ENCODE assay signal across 1 cellular context in the genomic region with DNA sequence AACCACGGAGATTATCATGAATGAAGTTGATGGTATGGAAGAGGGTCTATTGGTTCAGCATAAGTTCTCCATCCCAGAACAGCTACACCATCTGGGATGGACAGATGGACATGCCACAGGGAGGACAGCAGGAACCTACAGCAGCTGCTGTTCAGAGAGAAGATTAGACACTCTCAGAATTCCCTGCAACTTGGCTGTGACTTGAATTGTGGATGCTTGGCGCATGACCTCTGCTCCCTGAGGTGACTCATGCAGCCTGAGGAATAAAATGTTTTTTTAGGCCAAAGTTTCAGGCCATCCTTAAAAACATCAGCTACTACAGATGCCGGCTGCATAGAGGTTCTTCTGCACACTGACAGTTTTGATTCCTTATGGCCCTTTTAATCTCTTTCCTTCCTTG.
TF ChIP-seq lines count a peak whose summit lies in the region.

No MANE protein-coding gene starts in this region.

TF ChIP-seq in IMR-90, 13 proteins besides CTCF, POLR2A, EP300 and RAD21:
- TF ChIP-seq, protein P1, sequence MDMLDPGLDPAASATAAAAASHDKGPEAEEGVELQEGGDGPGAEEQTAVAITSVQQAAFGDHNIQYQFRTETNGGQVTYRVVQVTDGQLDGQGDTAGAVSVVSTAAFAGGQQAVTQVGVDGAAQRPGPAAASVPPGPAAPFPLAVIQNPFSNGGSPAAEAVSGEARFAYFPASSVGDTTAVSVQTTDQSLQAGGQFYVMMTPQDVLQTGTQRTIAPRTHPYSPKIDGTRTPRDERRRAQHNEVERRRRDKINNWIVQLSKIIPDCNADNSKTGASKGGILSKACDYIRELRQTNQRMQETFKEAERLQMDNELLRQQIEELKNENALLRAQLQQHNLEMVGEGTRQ (IDR thresholded peaks at IDR 0.05; ENCODE audit: low read depth, low read length): no peak
- peak; percentile 39; the same call in 1 of the 2 replicates for TF ChIP-seq FOS (IDR thresholded peaks at IDR 0.05; ENCODE audit: low read depth, low read length)
